ENCODE assay signal across 17 cellular contexts in genomic region chr5:117220730-117221129, GRCh38.
DNase-seq lines count a peak whose midpoint lies in the region; TF ChIP-seq lines count a peak whose summit lies in the region.
"Had no signal": no experiment of that assay in that cellular context is flagged by ENCODE, and none has a peak within 500 bp of the region (broad histone marks: within the 10 kb centered on the region; RNA-seq: fewer than 3 reads in every experiment).

No MANE protein-coding gene starts in this region.

- DNase-seq in NB4 (ENCODE audit: low read depth) (peak; percentile 10), astrocyte of the spinal cord (ENCODE audit: low read depth, low spot score) (peak; percentile 21), glomerular visceral epithelial cell (ENCODE audit: extremely low spot score) (peak; percentile 3), retinal pigment epithelial cell (ENCODE audit: low read depth) (peak; percentile 14), OCI-M2 (lab: John Stamatoyannopoulos, UW; ENCODE audit: unreplicated experiment) (no peak), cerebellar nuclear complex (lab: John Stamatoyannopoulos, UW) (no peak)
- no peak for DNase-seq in activated naive CD4-positive, alpha-beta T cell treated with Interleukin-2 at 50 U/mL for 16 hours
- DNase-seq: CD8-positive, alpha-beta memory T cell; DMS153; HCEC 1CT; IMR-90; Kasumi-1; MV-4-11; NCI-H1436 treated with DMSO at 0.1 percent for 48 hours; NCI-H2081 treated with DMSO at 0.1 percent for 48 hours; NCI-H524 had no signal

- no peak for TF ChIP-seq CTCF in NB4 (IDR thresholded peaks at IDR 0.05; ENCODE audit: low read depth, low read length)
- TF ChIP-seq CTCF in astrocyte of the spinal cord (IDR thresholded peaks at IDR 0.05; ENCODE audit: low read depth, low read length), result no peak
- TF ChIP-seq CTCF in retinal pigment epithelial cell (conservative IDR thresholded peaks at IDR 0.05; ENCODE audit: low read depth, low read length), result no peak

- no peak overlapping the region for H3K4me3 ChIP-seq in NB4 (ENCODE audit: low read depth, low read length)
- H3K4me3 ChIP-seq in astrocyte of the spinal cord (ENCODE audit: low read depth, low read length), result no peak overlapping the region
- no peak overlapping the region for H3K4me3 ChIP-seq in retinal pigment epithelial cell (ENCODE audit: low read length)
- H3K4me3 ChIP-seq: BLaER1 had no signal

- in situ Hi-C loops in astrocyte of the spinal cord (cut with HindIII; ENCODE audit: low sequenced_read_pairs), result no loop called here

- TF ChIP-seq POLR2A in NB4 (IDR thresholded peaks at IDR 0.05; ENCODE audit: extremely low read depth, insufficient read length), result no peak

Comparison
In these comparisons a context has a peak if more than half of its experiments do, and no peak if none do; other contexts are left out.
1. DNase-seq: peak in NB4 (single experiment), astrocyte of the spinal cord (single experiment), glomerular visceral epithelial cell (single experiment) and retinal pigment epithelial cell (single experiment); none in OCI-M2 (single experiment), activated naive CD4-positive, alpha-beta T cell treated with Interleukin-2 at 50 U/mL for 16 hours (single experiment) and cerebellar nuclear complex (0 of 2).